Comparison of ENCODE assay signal across 1 cellular context in the genomic region with DNA sequence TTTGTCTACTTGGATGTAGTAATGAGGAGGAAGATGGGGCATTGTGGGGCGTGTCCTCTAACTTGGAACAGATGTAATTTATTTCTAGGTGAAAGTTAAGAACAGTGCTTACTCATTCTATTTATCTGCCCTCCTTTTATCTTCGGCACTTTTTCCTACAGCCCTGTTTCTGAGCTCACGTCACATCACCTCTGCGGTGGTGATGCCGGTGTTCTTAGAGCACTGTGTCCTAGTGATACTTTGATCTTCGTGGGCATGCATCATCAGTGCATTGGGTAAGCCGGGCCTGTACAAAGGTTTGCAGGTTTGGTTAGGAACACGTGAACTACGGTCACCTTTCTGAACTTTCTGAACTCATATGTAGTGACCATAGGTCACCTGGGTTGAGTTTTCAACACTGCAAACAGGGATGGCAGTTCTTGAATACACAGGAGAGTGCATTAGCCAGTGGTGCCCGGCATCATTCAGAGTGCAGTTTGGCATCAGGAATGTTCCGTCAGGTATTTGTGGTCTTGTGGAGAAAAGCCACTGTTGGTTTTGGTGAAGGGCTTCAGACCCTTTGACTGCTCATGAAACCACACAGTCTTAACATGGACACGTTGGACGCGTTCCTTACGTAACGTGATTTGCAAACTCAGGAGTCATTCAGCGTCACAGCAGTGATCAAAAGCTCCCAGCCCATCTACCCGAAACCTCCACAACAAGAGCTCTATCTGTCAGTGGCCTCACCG.
TF ChIP-seq lines count a peak whose summit lies in the region.

No MANE protein-coding gene starts in this region.

TF ChIP-seq in HepG2, 621 proteins besides CTCF, POLR2A, EP300 and RAD21 (continued from another document and continues in another):
- TF ChIP-seq ZNF24 (IDR thresholded peaks at IDR 0.05) (0 out of 2 replicates have a peak, but pooled peaks have one; percentile 15), ZNF329 (CRISPR knock-in tag; IDR thresholded peaks at IDR 0.05; ENCODE audit: low read depth) (0 out of 2 replicates have a peak, but pooled peaks have one; percentile 33), PHF8 (CRISPR knock-in tag; IDR thresholded peaks at IDR 0.05) (peak; percentile 42; the same call in 1 of the 2 replicates), STAT6 (CRISPR knock-in tag; IDR thresholded peaks at IDR 0.05; ENCODE audit: borderline replicate concordance) (peak; percentile 80; the same call in 1 of the 2 replicates), ZNF7 (CRISPR knock-in tag; IDR thresholded peaks at IDR 0.05) (peak; percentile 26; the same call in 1 of the 2 replicates), REPIN1 (CRISPR knock-in tag; IDR thresholded peaks at IDR 0.05; ENCODE audit: borderline replicate concordance, low read depth) (peak; percentile 64; the same call in 1 of the 2 replicates), CBX5 (CRISPR knock-in tag; IDR thresholded peaks at IDR 0.05; ENCODE audit: borderline replicate concordance) (peak; percentile 85; the same call in 1 of the 2 replicates), THYN1 (CRISPR knock-in tag; IDR thresholded peaks at IDR 0.05; ENCODE audit: borderline replicate concordance, low read depth) (no peak; the same call in 1 of the 2 replicates), ATF4 (CRISPR knock-in tag; IDR thresholded peaks at IDR 0.05) (peak in 1 of 2 experiments; percentile 81; a peak in 2 of 4 replicates), MLXIP (CRISPR knock-in tag; IDR thresholded peaks at IDR 0.05; ENCODE audit: borderline replicate concordance) (peak; percentile 93), SALL1 (CRISPR knock-in tag; IDR thresholded peaks at IDR 0.05) (peak; percentile 98), NPAS2 (CRISPR knock-in tag; IDR thresholded peaks at IDR 0.05; ENCODE audit: borderline replicate concordance) (no peak), ZXDC (CRISPR knock-in tag; IDR thresholded peaks at IDR 0.05) (peak; percentile 84; the same call in 1 of the 2 replicates), ZNF619 (CRISPR knock-in tag; IDR thresholded peaks at IDR 0.05) (0 out of 2 replicates have a peak, but pooled peaks have one; percentile 19), TOPORS (CRISPR knock-in tag; IDR thresholded peaks at IDR 0.05) (0 out of 2 replicates have a peak, but pooled peaks have one; percentile 37), ZFP82 (CRISPR knock-in tag; IDR thresholded peaks at IDR 0.05; ENCODE audit: borderline replicate concordance) (0 out of 2 replicates have a peak, but pooled peaks have one; percentile 25), SKI (IDR thresholded peaks at IDR 0.05; ENCODE audit: partially characterized antibody) (peak; percentile 82), PHF20 (CRISPR knock-in tag; IDR thresholded peaks at IDR 0.05) (peak; percentile 16; the same call in 1 of the 2 replicates), HNRNPUL1 (IDR thresholded peaks at IDR 0.05; ENCODE audit: low read depth, low read length) (no peak), JUND (CRISPR knock-in tag; IDR thresholded peaks at IDR 0.05) (peak; percentile 77), HHEX (CRISPR knock-in tag; IDR thresholded peaks at IDR 0.05) (peak; percentile 80), ZNF530 (CRISPR knock-in tag; IDR thresholded peaks at IDR 0.05; ENCODE audit: low read depth) (no peak), KLF16 (CRISPR knock-in tag; IDR thresholded peaks at IDR 0.05) (peak in 1 of 2 experiments; percentile 92; a peak in 2 of 4 replicates), ZNF792 (CRISPR knock-in tag; IDR thresholded peaks at IDR 0.05) (peak; percentile 46; the same call in 1 of the 2 replicates), ARNT (IDR thresholded peaks at IDR 0.05) (no peak), ZKSCAN8 (CRISPR knock-in tag; IDR thresholded peaks at IDR 0.05; ENCODE audit: borderline replicate concordance) (peak; percentile 76; the same call in 1 of the 2 replicates), FLYWCH1 (CRISPR knock-in tag; IDR thresholded peaks at IDR 0.05) (no peak), ZBTB34 (CRISPR knock-in tag; IDR thresholded peaks at IDR 0.05) (peak; percentile 99), FOSL1 (CRISPR knock-in tag; IDR thresholded peaks at IDR 0.05; ENCODE audit: borderline replicate concordance) (peak; percentile 81), ZNF816 (CRISPR knock-in tag; IDR thresholded peaks at IDR 0.05; ENCODE audit: borderline replicate concordance) (peak; percentile 81; the same call in 1 of the 2 replicates), RXRB (CRISPR knock-in tag; IDR thresholded peaks at IDR 0.05; ENCODE audit: borderline replicate concordance) (peak; percentile 99), BCL6 (CRISPR knock-in tag; IDR thresholded peaks at IDR 0.05) (peak; percentile 98), HOXA5 (CRISPR knock-in tag; IDR thresholded peaks at IDR 0.05) (peak; percentile 71; the same call in 1 of the 2 replicates), POLR2AphosphoS2 (IDR thresholded peaks at IDR 0.05; ENCODE audit: low read depth, low read length) (peak; percentile 81; the same call in 1 of the 2 replicates), MLX (CRISPR knock-in tag; IDR thresholded peaks at IDR 0.05) (peak; percentile 100), YEATS4 (CRISPR knock-in tag; IDR thresholded peaks at IDR 0.05; ENCODE audit: borderline replicate concordance) (peak; percentile 86), E2F5 (CRISPR knock-in tag; conservative IDR thresholded peaks at IDR 0.05) (no peak)
- TF ChIP-seq, protein P1, sequence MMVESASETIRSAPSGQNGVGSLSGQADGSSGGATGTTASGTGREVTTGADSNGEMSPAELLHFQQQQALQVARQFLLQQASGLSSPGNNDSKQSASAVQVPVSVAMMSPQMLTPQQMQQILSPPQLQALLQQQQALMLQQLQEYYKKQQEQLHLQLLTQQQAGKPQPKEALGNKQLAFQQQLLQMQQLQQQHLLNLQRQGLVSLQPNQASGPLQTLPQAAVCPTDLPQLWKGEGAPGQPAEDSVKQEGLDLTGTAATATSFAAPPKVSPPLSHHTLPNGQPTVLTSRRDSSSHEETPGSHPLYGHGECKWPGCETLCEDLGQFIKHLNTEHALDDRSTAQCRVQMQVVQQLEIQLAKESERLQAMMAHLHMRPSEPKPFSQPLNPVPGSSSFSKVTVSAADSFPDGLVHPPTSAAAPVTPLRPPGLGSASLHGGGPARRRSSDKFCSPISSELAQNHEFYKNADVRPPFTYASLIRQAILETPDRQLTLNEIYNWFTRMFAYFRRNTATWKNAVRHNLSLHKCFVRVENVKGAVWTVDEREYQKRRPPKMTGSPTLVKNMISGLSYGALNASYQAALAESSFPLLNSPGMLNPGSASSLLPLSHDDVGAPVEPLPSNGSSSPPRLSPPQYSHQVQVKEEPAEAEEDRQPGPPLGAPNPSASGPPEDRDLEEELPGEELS (CRISPR knock-in tag; IDR thresholded peaks at IDR 0.05), result peak; percentile 89
